ENCODE assay signal across 1 cellular context in the genomic region with DNA sequence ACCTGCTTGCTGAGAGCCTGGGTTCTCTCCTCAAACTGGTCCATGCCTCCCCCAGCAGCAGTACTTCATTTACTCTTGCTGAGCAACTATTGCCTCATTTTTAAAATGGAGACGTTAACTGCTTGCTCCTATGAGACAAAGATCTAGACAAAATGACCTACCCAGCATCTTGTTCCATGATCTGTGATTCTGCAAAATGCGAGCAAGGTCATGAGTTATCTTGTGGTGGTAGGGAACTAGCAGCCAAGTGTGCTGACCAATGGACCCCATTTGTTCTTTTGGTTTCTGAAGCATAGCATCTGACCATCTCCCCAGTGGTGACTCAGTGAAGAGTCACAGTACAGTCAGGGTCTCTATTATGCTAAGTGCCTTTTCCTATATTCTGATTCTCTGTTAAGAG.
TF ChIP-seq lines count a peak whose summit lies in the region.

No MANE protein-coding gene starts in this region.

TF ChIP-seq in K562, 482 proteins besides CTCF, POLR2A, EP300 and RAD21 (continued from another document):
- TF ChIP-seq, protein P1, sequence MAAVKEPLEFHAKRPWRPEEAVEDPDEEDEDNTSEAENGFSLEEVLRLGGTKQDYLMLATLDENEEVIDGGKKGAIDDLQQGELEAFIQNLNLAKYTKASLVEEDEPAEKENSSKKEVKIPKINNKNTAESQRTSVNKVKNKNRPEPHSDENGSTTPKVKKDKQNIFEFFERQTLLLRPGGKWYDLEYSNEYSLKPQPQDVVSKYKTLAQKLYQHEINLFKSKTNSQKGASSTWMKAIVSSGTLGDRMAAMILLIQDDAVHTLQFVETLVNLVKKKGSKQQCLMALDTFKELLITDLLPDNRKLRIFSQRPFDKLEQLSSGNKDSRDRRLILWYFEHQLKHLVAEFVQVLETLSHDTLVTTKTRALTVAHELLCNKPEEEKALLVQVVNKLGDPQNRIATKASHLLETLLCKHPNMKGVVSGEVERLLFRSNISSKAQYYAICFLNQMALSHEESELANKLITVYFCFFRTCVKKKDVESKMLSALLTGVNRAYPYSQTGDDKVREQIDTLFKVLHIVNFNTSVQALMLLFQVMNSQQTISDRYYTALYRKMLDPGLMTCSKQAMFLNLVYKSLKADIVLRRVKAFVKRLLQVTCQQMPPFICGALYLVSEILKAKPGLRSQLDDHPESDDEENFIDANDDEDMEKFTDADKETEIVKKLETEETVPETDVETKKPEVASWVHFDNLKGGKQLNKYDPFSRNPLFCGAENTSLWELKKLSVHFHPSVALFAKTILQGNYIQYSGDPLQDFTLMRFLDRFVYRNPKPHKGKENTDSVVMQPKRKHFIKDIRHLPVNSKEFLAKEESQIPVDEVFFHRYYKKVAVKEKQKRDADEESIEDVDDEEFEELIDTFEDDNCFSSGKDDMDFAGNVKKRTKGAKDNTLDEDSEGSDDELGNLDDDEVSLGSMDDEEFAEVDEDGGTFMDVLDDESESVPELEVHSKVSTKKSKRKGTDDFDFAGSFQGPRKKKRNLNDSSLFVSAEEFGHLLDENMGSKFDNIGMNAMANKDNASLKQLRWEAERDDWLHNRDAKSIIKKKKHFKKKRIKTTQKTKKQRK (IDR thresholded peaks at IDR 0.05; ENCODE audit: borderline replicate concordance, low read depth, low read length) = no peak
- peak; percentile 20; the same call in 1 of the 2 replicates for TF ChIP-seq GABPA (tag; conservative IDR thresholded peaks at IDR 0.05; ENCODE audit: low read depth)
- no peak for TF ChIP-seq DIDO1 (tag; IDR thresholded peaks at IDR 0.05; ENCODE audit: low read depth)
- TF ChIP-seq NR2C1 (IDR thresholded peaks at IDR 0.05) = no peak
- 0 out of 2 replicates have a peak, but pooled peaks have one; percentile 42 for TF ChIP-seq NR2C1 (tag; IDR thresholded peaks at IDR 0.05)
- TF ChIP-seq E2F1 (CRISPR knock-in tag; IDR thresholded peaks at IDR 0.05) = no peak
- TF ChIP-seq MXI1 (IDR thresholded peaks at IDR 0.05; ENCODE audit: low read depth, low read length) = no peak
- TF ChIP-seq, protein P2, sequence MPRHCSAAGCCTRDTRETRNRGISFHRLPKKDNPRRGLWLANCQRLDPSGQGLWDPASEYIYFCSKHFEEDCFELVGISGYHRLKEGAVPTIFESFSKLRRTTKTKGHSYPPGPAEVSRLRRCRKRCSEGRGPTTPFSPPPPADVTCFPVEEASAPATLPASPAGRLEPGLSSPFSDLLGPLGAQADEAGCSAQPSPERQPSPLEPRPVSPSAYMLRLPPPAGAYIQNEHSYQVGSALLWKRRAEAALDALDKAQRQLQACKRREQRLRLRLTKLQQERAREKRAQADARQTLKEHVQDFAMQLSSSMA (CRISPR knock-in tag; IDR thresholded peaks at IDR 0.05) = no peak
- TF ChIP-seq TOE1 (IDR thresholded peaks at IDR 0.05; ENCODE audit: borderline replicate concordance) = no peak
- no peak for TF ChIP-seq TOE1 (CRISPR knock-in tag; IDR thresholded peaks at IDR 0.05; ENCODE audit: borderline replicate concordance, low read depth)
- TF ChIP-seq CEBPG (CRISPR knock-in tag; IDR thresholded peaks at IDR 0.05) = no peak
- peak; percentile 69 to 91; a peak in 3 of 4 replicates for TF ChIP-seq CEBPG (tag; conservative IDR thresholded peaks at IDR 0.05 in 1 of 2, IDR thresholded peaks at IDR 0.05 in 1 of 2)
- TF ChIP-seq KLF6 (CRISPR knock-in tag; IDR thresholded peaks at IDR 0.05; ENCODE audit: borderline replicate concordance) = peak; percentile 55; the same call in 1 of the 2 replicates
- TF ChIP-seq NFE2 (IDR thresholded peaks at IDR 0.05; ENCODE audit: low read depth) = 0 out of 2 replicates have a peak, but pooled peaks have one; percentile 7
- TF ChIP-seq HIVEP1 (CRISPR knock-in tag; IDR thresholded peaks at IDR 0.05) = no peak
- TF ChIP-seq ETV6 (IDR thresholded peaks at IDR 0.05; ENCODE audit: borderline replicate concordance in 1 of 2, low read depth in 2 of 2, low read length in 1 of 2) = no peak
- TF ChIP-seq ETV6 (CRISPR knock-in tag; IDR thresholded peaks at IDR 0.05; ENCODE audit: borderline replicate concordance) = no peak
- TF ChIP-seq KDM5B (IDR thresholded peaks at IDR 0.05; ENCODE audit: insufficient replicate concordance, low read depth, low read length) = no peak
- TF ChIP-seq BACH1 (tag; IDR thresholded peaks at IDR 0.05) = 0 out of 2 replicates have a peak, but pooled peaks have one; percentile 26
- TF ChIP-seq, protein P3, sequence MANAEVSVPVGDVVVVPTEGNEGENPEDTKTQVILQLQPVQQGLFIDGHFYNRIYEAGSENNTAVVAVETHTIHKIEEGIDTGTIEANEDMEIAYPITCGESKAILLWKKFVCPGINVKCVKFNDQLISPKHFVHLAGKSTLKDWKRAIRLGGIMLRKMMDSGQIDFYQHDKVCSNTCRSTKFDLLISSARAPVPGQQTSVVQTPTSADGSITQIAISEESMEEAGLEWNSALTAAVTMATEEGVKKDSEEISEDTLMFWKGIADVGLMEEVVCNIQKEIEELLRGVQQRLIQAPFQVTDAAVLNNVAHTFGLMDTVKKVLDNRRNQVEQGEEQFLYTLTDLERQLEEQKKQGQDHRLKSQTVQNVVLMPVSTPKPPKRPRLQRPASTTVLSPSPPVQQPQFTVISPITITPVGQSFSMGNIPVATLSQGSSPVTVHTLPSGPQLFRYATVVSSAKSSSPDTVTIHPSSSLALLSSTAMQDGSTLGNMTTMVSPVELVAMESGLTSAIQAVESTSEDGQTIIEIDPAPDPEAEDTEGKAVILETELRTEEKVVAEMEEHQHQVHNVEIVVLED (CRISPR knock-in tag; IDR thresholded peaks at IDR 0.05) = 0 out of 2 replicates have a peak, but pooled peaks have one; percentile 20
- no peak for TF ChIP-seq NFXL1 (CRISPR knock-in tag; IDR thresholded peaks at IDR 0.05)
- TF ChIP-seq ZNF354B (CRISPR knock-in tag; IDR thresholded peaks at IDR 0.05) = no peak
- no peak for TF ChIP-seq ZFP91 (CRISPR knock-in tag; IDR thresholded peaks at IDR 0.05)
- no peak for TF ChIP-seq RBM25 (IDR thresholded peaks at IDR 0.05; ENCODE audit: low read depth, low read length, severe bottlenecking)
- TF ChIP-seq ZNF766 (CRISPR knock-in tag; conservative IDR thresholded peaks at IDR 0.05) = 0 out of 2 replicates have a peak, but pooled peaks have one; percentile 15
- TF ChIP-seq FOSL1 (tag; conservative IDR thresholded peaks at IDR 0.05) = peak; percentile 92
- TF ChIP-seq, protein P4, sequence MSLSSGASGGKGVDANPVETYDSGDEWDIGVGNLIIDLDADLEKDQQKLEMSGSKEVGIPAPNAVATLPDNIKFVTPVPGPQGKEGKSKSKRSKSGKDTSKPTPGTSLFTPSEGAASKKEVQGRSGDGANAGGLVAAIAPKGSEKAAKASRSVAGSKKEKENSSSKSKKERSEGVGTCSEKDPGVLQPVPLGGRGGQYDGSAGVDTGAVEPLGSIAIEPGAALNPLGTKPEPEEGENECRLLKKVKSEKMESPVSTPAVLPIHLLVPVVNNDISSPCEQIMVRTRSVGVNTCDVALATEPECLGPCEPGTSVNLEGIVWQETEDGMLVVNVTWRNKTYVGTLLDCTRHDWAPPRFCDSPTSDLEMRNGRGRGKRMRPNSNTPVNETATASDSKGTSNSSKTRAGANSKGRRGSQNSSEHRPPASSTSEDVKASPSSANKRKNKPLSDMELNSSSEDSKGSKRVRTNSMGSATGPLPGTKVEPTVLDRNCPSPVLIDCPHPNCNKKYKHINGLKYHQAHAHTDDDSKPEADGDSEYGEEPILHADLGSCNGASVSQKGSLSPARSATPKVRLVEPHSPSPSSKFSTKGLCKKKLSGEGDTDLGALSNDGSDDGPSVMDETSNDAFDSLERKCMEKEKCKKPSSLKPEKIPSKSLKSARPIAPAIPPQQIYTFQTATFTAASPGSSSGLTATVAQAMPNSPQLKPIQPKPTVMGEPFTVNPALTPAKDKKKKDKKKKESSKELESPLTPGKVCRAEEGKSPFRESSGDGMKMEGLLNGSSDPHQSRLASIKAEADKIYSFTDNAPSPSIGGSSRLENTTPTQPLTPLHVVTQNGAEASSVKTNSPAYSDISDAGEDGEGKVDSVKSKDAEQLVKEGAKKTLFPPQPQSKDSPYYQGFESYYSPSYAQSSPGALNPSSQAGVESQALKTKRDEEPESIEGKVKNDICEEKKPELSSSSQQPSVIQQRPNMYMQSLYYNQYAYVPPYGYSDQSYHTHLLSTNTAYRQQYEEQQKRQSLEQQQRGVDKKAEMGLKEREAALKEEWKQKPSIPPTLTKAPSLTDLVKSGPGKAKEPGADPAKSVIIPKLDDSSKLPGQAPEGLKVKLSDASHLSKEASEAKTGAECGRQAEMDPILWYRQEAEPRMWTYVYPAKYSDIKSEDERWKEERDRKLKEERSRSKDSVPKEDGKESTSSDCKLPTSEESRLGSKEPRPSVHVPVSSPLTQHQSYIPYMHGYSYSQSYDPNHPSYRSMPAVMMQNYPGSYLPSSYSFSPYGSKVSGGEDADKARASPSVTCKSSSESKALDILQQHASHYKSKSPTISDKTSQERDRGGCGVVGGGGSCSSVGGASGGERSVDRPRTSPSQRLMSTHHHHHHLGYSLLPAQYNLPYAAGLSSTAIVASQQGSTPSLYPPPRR (CRISPR knock-in tag; IDR thresholded peaks at IDR 0.05; ENCODE audit: borderline replicate concordance) = no peak
- no peak for TF ChIP-seq BCOR (IDR thresholded peaks at IDR 0.05)
- TF ChIP-seq, protein P5, sequence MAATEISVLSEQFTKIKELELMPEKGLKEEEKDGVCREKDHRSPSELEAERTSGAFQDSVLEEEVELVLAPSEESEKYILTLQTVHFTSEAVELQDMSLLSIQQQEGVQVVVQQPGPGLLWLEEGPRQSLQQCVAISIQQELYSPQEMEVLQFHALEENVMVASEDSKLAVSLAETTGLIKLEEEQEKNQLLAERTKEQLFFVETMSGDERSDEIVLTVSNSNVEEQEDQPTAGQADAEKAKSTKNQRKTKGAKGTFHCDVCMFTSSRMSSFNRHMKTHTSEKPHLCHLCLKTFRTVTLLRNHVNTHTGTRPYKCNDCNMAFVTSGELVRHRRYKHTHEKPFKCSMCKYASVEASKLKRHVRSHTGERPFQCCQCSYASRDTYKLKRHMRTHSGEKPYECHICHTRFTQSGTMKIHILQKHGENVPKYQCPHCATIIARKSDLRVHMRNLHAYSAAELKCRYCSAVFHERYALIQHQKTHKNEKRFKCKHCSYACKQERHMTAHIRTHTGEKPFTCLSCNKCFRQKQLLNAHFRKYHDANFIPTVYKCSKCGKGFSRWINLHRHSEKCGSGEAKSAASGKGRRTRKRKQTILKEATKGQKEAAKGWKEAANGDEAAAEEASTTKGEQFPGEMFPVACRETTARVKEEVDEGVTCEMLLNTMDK (IDR thresholded peaks at IDR 0.05; ENCODE audit: borderline replicate concordance, insufficient read depth, low read depth, low read length, poor library complexity, severe bottlenecking) = no peak
- TF ChIP-seq TCFL5 (CRISPR knock-in tag; conservative IDR thresholded peaks at IDR 0.05) = no peak
- TF ChIP-seq SRSF7 (optimal IDR thresholded peaks at IDR 0.05; ENCODE audit: low read depth, low read length) = no peak
- TF ChIP-seq NR2C2 (CRISPR knock-in tag; IDR thresholded peaks at IDR 0.05) = no peak
- TF ChIP-seq NR2C2 (tag; IDR thresholded peaks at IDR 0.05) = peak; percentile 77
- no peak for TF ChIP-seq BRD4 (IDR thresholded peaks at IDR 0.05)
- TF ChIP-seq NRF1 (conservative IDR thresholded peaks at IDR 0.05 in 1 of 2, IDR thresholded peaks at IDR 0.05 in 1 of 2) = no peak
- TF ChIP-seq HNRNPLL (IDR thresholded peaks at IDR 0.05; ENCODE audit: low read depth, low read length, poor library complexity, severe bottlenecking) = no peak
- TF ChIP-seq C11orf30 (IDR thresholded peaks at IDR 0.05; ENCODE audit: low read depth) = peak; percentile 14; the same call in 1 of the 2 replicates
- no peak for TF ChIP-seq PPARD (CRISPR knock-in tag; IDR thresholded peaks at IDR 0.05)
- no peak for TF ChIP-seq KDM4B (IDR thresholded peaks at IDR 0.05; ENCODE audit: borderline replicate concordance in 2 of 2, low read depth in 1 of 2)
